ENCODE assay signal across 8 cellular contexts in the genomic region with DNA sequence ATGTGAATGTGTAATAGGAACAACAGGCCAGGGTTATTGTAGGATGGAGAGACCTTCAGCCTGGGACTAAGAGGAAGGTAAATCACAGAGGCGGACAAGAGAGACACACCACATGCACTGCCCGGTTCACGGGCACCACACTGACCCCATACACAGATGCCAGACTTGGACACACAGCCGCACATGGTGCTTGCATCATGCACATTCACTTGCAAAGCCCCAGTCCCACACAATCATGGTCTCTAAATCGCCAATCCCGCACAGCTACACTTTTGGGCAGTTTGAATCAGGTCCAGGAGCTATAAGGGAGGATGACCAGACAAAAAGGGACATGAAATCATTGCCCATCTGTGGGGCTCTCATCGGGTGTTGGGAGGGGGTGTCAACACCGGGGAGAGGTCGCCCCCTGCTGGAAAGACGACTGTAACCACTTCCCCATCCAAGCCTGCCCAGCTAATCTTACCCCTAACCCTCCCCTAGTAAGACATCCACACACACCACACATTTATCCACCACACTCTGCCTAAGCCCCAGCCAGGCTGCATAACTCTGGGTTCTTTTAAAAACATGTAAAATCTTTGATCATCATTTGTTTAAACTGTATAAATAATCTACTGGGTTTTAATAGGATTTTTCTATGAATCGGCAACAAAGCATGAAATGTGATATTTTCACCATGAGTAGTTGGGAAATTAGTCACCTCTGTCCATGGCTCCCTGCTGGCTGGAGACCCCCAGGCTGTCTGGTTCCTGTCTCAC. TPM values are rescaled to one million over a fixed set of nuclear protein-coding genes. Genes with fewer than 3 reads are reported as not detected.
DNase-seq lines count a peak whose midpoint lies in the region; ATAC-seq and TF ChIP-seq lines count a peak whose summit lies in the region.

No MANE protein-coding gene starts in this region.

- no peaks in the 10 kb centered on the region for H3K79me2 ChIP-seq in PC-9 (ENCODE audit: low read depth)

- H3K4me3 Mint-ChIP-seq in CD8-positive, alpha-beta T cell, result no peak overlapping the region

- no peaks in the 10 kb centered on the region for H3K27me3 ChIP-seq in CD8-positive, alpha-beta T cell (ENCODE audit: insufficient read depth, low read length)
- H3K27me3 ChIP-seq in HAP-1 (ENCODE audit: low read depth) (no peaks in the 10 kb centered on the region), PC-9 (ENCODE audit: insufficient read depth, low read depth) (peaks cover 31% of the 10 kb centered on the region)

- H3K27ac Mint-ChIP-seq in CD8-positive, alpha-beta T cell, result no peak overlapping the region

- H3K36me3 ChIP-seq in CD8-positive, alpha-beta T cell (ENCODE audit: insufficient read depth, low read length), result no peaks in the 10 kb centered on the region
- H3K36me3 ChIP-seq in HAP-1 (replicated peaks) (no peaks in the 10 kb centered on the region), PC-9 (ENCODE audit: low read depth) (no peaks in the 10 kb centered on the region)

- DNase-seq in CD8-positive, alpha-beta T cell, result peak in 6 of 7 experiments; percentile 4 to 55 (median 28)
- DNase-seq in HAP-1 (ENCODE audit: low spot score in 2 of 2) (peak; percentile 57 to 89), PC-9 (peak in 1 of 2 experiments; percentile 19), inferior parietal cortex (ENCODE audit: extremely low spot score) (peak; percentile 25)
- peak; percentile 10 for DNase-seq in activated gamma-delta T cell treated with anti-CD3 and anti-CD28 coated beads, Interleukin-2, amount 50 U/mL, for 16 hours (ENCODE audit: low read depth)
- DNase-seq in stimulated activated CD8-positive, alpha-beta memory T cell treated with anti-CD3 and anti-CD28 coated beads, Interleukin-12 subunit alpha, Interleukin-12 subunit beta, amount 100 ng/mL, for 24 hours (ENCODE audit: extremely low read depth), result peak; percentile 8

- no peaks in the 10 kb centered on the region for H4K20me1 ChIP-seq in PC-9 (ENCODE audit: insufficient read depth)

- no peaks in the 10 kb centered on the region for H3K36me3 Mint-ChIP-seq in CD8-positive, alpha-beta T cell

- intact Hi-C loops in CD8-positive, alpha-beta T cell (cut with DNase I, micrococcal nuclease), result loop anchor here in 1 of 2 experiments (1.0 kb wide), 1 partner anchor 310 kb away; no protein-coding TSS in a partner anchor
- intact Hi-C loops in PC-9 (cut with micrococcal nuclease; ENCODE audit: unreplicated experiment), result no loop called here

- no peaks in the 10 kb centered on the region for H3K9me3 ChIP-seq in CD8-positive, alpha-beta T cell (ENCODE audit: low read length)
- H3K9me3 ChIP-seq in HAP-1 (no peaks in the 10 kb centered on the region), PC-9 (ENCODE audit: insufficient read depth, low read depth) (no peaks in the 10 kb centered on the region)

- in situ Hi-C loops in HAP-1 (cut with MboI; ENCODE audit: low sequenced_read_pairs), result no loop called here

- H3F3A ChIP-seq in PC-9 (ENCODE audit: insufficient read depth, low read depth), result no peaks in the 10 kb centered on the region

- no peaks in the 10 kb centered on the region for H3K4me1 ChIP-seq in CD8-positive, alpha-beta T cell (ENCODE audit: insufficient read depth, low read length)
- H3K4me1 ChIP-seq in HAP-1 (no peaks in the 10 kb centered on the region), PC-9 (replicated peaks; ENCODE audit: insufficient read depth) (no peaks in the 10 kb centered on the region)

- H2AFZ ChIP-seq in PC-9, result no peak overlapping the region

- peaks cover 10% of the 10 kb centered on the region for H3K27me3 Mint-ChIP-seq in CD8-positive, alpha-beta T cell (ENCODE audit: low read depth)

- no TSS peak for BruUV-seq in PC-9 (replicated peaks; lab: Mats Ljungman, UMichigan)

- no peaks in the 10 kb centered on the region for H3K9me2 ChIP-seq in PC-9 (ENCODE audit: insufficient read depth)

- no peak overlapping the region for H3K4me3 ChIP-seq in CD8-positive, alpha-beta T cell (ENCODE audit: low read depth, low read length)
- H3K4me3 ChIP-seq in HAP-1 (no peak overlapping the region), PC-9 (no peak overlapping the region)

- H3K4me2 ChIP-seq in PC-9, result no peak overlapping the region

- TF ChIP-seq CTCF in CD8-positive, alpha-beta T cell (IDR thresholded peaks at IDR 0.05), result peak; percentile 33
- peak; percentile 54 for TF ChIP-seq CTCF in PC-9 (conservative IDR thresholded peaks at IDR 0.05)

- H3K4me1 Mint-ChIP-seq in CD8-positive, alpha-beta T cell (ENCODE audit: low read depth), result no peaks in the 10 kb centered on the region

- H3K9me3 Mint-ChIP-seq in CD8-positive, alpha-beta T cell, result no peaks in the 10 kb centered on the region

- CTCF ChIA-PET in CD8-positive, alpha-beta T cell (lab: Charles Lee), result interaction anchor here (0.6 to 1.6 kb wide), 5 partner anchors 13 to 615 kb away, joined by 3 to 4 read pairs (median 3); no protein-coding TSS in a partner anchor
- CTCF ChIA-PET in PC-9 (lab: Charles Lee), result interaction anchor here (0.6 to 0.8 kb wide), 3 partner anchors 241 to 353 kb away, joined by 3 to 20 read pairs (median 4); no protein-coding TSS in a partner anchor

- peak; percentile 62 for ATAC-seq in CD8-positive, alpha-beta T cell
- no peak for ATAC-seq in GM21825 (IDR thresholded peaks at IDR 0.05; ENCODE audit: unreplicated experiment)
- no peak for ATAC-seq in HG02798 (IDR thresholded peaks at IDR 0.05; ENCODE audit: poor library complexity, unreplicated experiment)

- POLR2A ChIA-PET in CD8-positive, alpha-beta T cell (lab: Charles Lee), result no interaction called here
- POLR2A ChIA-PET in PC-9 (lab: Charles Lee; ENCODE audit: unreplicated experiment), result no interaction called here

- no peak overlapping the region for H3K27ac ChIP-seq in CD8-positive, alpha-beta T cell (ENCODE audit: low read depth, low read length)
- no peak overlapping the region for H3K27ac ChIP-seq in PC-9

RNA-seq across cellular contexts. Expression of a gene that starts 40.5 kb away (rescaled TPM):
- total RNA-seq in CD8-positive, alpha-beta T cell, result 1 to 10 TPM; 8.0 to 8.3 TPM
- 13.6 and 17.1 TPM in 2 replicates for total RNA-seq in PC-9 (2021)
